Comparison of ENCODE assay signal across 19 cellular contexts in genomic region chr14:103201801-103202200, GRCh38.
DNase-seq lines count a peak whose midpoint lies in the region; ATAC-seq, FAIRE-seq and TF ChIP-seq lines count a peak whose summit lies in the region.
"Had no signal": no experiment of that assay in that cellular context is flagged by ENCODE, and none has a peak within 500 bp of the region (broad histone marks: within the 10 kb centered on the region; RNA-seq: fewer than 3 reads in every experiment).

No MANE protein-coding gene starts in this region.

- H3K4me1 Mint-ChIP-seq in mesothelial cell of epicardium: peaks cover 11% of the 10 kb centered on the region
- H3K4me1 Mint-ChIP-seq in stimulated activated effector memory CD8-positive, alpha-beta T cell treated with anti-CD3 and anti-CD28 coated beads, Interleukin-12 subunit alpha, Interleukin-12 subunit beta, amount 100 ng/mL, for 72 hours: no peaks in the 10 kb centered on the region
- H3K4me1 Mint-ChIP-seq: B cell; CD4-positive, CD25-positive, alpha-beta regulatory T cell; CD8-positive, alpha-beta memory T cell; GM23338 had no signal

- H4K20me1 ChIP-seq in GM23248 (ENCODE audit: insufficient read depth) (no peaks in the 10 kb centered on the region), Karpas-422 (ENCODE audit: insufficient read depth, low read depth, low read length) (no peaks in the 10 kb centered on the region)

- H3K27ac ChIP-seq in GM23248: no peak overlapping the region
- H3K27ac ChIP-seq in Karpas-422 (ENCODE audit: low read length): no peak overlapping the region
- peak overlapping the region in 1 of 2 donors; percentile 64 for H3K27ac ChIP-seq in testis

- H3K36me3 ChIP-seq in GM23248 (ENCODE audit: low read depth) (no peaks in the 10 kb centered on the region), Karpas-422 (ENCODE audit: insufficient read depth, low read length) (no peaks in the 10 kb centered on the region; the same call in 1 of the 2 replicates), testis (ENCODE audit: low read depth, missing control alignments) (no peaks in the 10 kb centered on the region)

- no peak for FAIRE-seq in GM12891 (lab: Jason Lieb, UNC)
- FAIRE-seq: D721Med, G401.6, H54, HTR-8/SVneo had no signal

- H3F3A ChIP-seq in GM23248 (ENCODE audit: insufficient read depth): peaks cover 49% of the 10 kb centered on the region

- peak overlapping the region; percentile 64 for H3K27ac Mint-ChIP-seq in mesothelial cell of epicardium
- no peak overlapping the region for H3K27ac Mint-ChIP-seq in stimulated activated effector memory CD8-positive, alpha-beta T cell treated with anti-CD3 and anti-CD28 coated beads, Interleukin-12 subunit alpha, Interleukin-12 subunit beta, amount 100 ng/mL, for 72 hours
- H3K27ac Mint-ChIP-seq: B cell; CD4-positive, CD25-positive, alpha-beta regulatory T cell; GM23338 had no signal

- H3K9ac ChIP-seq in GM23248 (no peak overlapping the region), Karpas-422 (ENCODE audit: low read length) (no peak overlapping the region)

- H3K9me2 ChIP-seq in GM23248 (ENCODE audit: insufficient read depth): no peaks in the 10 kb centered on the region
- H3K9me2 ChIP-seq in Karpas-422 (replicated peaks; ENCODE audit: insufficient read depth, low read length): no peaks in the 10 kb centered on the region

- TF ChIP-seq CTCF in mesothelial cell of epicardium (IDR thresholded peaks at IDR 0.05; ENCODE audit: unreplicated experiment) (no peak), testis (IDR thresholded peaks at IDR 0.05) (no peak)

- H3K4me3 Mint-ChIP-seq in mesothelial cell of epicardium: no peak overlapping the region
- no peak overlapping the region for H3K4me3 Mint-ChIP-seq in stimulated activated effector memory CD8-positive, alpha-beta T cell treated with anti-CD3 and anti-CD28 coated beads, Interleukin-12 subunit alpha, Interleukin-12 subunit beta, amount 100 ng/mL, for 72 hours
- H3K4me3 Mint-ChIP-seq: B cell; CD4-positive, CD25-positive, alpha-beta regulatory T cell; CD8-positive, alpha-beta memory T cell; GM23338 had no signal

- no peak for ATAC-seq in GM21786 (IDR thresholded peaks at IDR 0.05; ENCODE audit: unreplicated experiment)
- ATAC-seq in stimulated activated effector memory CD8-positive, alpha-beta T cell treated with anti-CD3 and anti-CD28 coated beads, Interleukin-12 subunit alpha, Interleukin-12 subunit beta, amount 100 ng/mL, for 72 hours: no peak
- ATAC-seq: GM23338 had no signal

- H3K9me3 ChIP-seq in GM23248 (ENCODE audit: low read depth) (no peaks in the 10 kb centered on the region), Karpas-422 (ENCODE audit: low read length) (peaks cover 33% of the 10 kb centered on the region), testis (no peaks in the 10 kb centered on the region)

- in situ Hi-C loops in GM23248 (cut with MboI): no loop called here

- H3K36me3 Mint-ChIP-seq in mesothelial cell of epicardium: peaks cover 3% of the 10 kb centered on the region
- no peaks in the 10 kb centered on the region for H3K36me3 Mint-ChIP-seq in stimulated activated effector memory CD8-positive, alpha-beta T cell treated with anti-CD3 and anti-CD28 coated beads, Interleukin-12 subunit alpha, Interleukin-12 subunit beta, amount 100 ng/mL, for 72 hours

- 34 to 36% methylated on average over 6 of the region's 6 CpGs for WGBS in GM23248 (ENCODE audit: low coverage in 1 of 2, low lambda C conversion rate in 2 of 2, missing lambda C conversion rate in 2 of 2), 2 experiments
- 51 to 62% methylated on average over 6 of the region's 6 CpGs for WGBS in testis, 2 donors

- H2AFZ ChIP-seq in GM23248: no peak overlapping the region
- no peak overlapping the region for H2AFZ ChIP-seq in Karpas-422 (ENCODE audit: low read length)
- H2AFZ ChIP-seq: GM23338 had no signal

- H3K27me3 ChIP-seq in GM23248 (replicated peaks; ENCODE audit: insufficient read depth) (no peaks in the 10 kb centered on the region), Karpas-422 (ENCODE audit: low read length) (peaks cover 6% of the 10 kb centered on the region; the same call in 1 of the 2 replicates), testis (no peaks in the 10 kb centered on the region)

- peak; percentile 20 for DNase-seq in GM23248
- DNase-seq in Karpas-422: no peak
- DNase-seq in mesothelial cell of epicardium (ENCODE audit: low spot score in 2 of 2, unreplicated experiment in 2 of 2): no peak
- peak; percentile 23 for DNase-seq in testis
- DNase-seq in stimulated activated effector memory CD8-positive, alpha-beta T cell treated with anti-CD3 and anti-CD28 coated beads, Interleukin-12 subunit alpha, Interleukin-12 subunit beta, amount 100 ng/mL, for 72 hours (ENCODE audit: low spot score in 2 of 2): no peak
- DNase-seq in GM12891 (ENCODE audit: insufficient read length, low spot score): no peak
- DNase-seq: C1 segment of cervical spinal cord; Caco-2; CD4-positive, CD25-positive, alpha-beta regulatory T cell; CD8-positive, alpha-beta memory T cell; HCEC 1CT; KBM-7 had no signal

- H3K4me2 ChIP-seq in GM23248 (ENCODE audit: unreplicated experiment): no peak overlapping the region
- peak overlapping the region; percentile 19 for H3K4me2 ChIP-seq in Karpas-422 (ENCODE audit: low read depth, low read length, poor library complexity, severe bottlenecking)
- H3K4me2 ChIP-seq: GM23338 had no signal

- H3K4me3 ChIP-seq in GM23248 (no peak overlapping the region), Karpas-422 (ENCODE audit: low read length) (no peak overlapping the region), testis (no peak overlapping the region)
- H3K4me3 ChIP-seq: GM23338 had no signal

- TF ChIP-seq POLR2A in testis (IDR thresholded peaks at IDR 0.05) (no peak), GM12891 (IDR thresholded peaks at IDR 0.05; ENCODE audit: low read depth, low read length) (no peak)

- H3K27me3 Mint-ChIP-seq in mesothelial cell of epicardium (ENCODE audit: low read depth): peaks cover 3% of the 10 kb centered on the region

- H3K79me2 ChIP-seq in GM23248 (ENCODE audit: insufficient read depth): peaks cover 31% of the 10 kb centered on the region
- H3K79me2 ChIP-seq in Karpas-422 (ENCODE audit: low read length): no peaks in the 10 kb centered on the region

- H3K9me3 Mint-ChIP-seq in mesothelial cell of epicardium: peaks cover 24% of the 10 kb centered on the region
- peaks cover 10% of the 10 kb centered on the region for H3K9me3 Mint-ChIP-seq in stimulated activated effector memory CD8-positive, alpha-beta T cell treated with anti-CD3 and anti-CD28 coated beads, Interleukin-12 subunit alpha, Interleukin-12 subunit beta, amount 100 ng/mL, for 72 hours

- intact Hi-C loops in testis (cut with DNase I; ENCODE audit: low total_unique reads): no loop called here

- H3K4me1 ChIP-seq in GM23248 (ENCODE audit: insufficient read depth) (peaks cover 40% of the 10 kb centered on the region), Karpas-422 (ENCODE audit: low read length) (peaks cover 17% of the 10 kb centered on the region), testis (peaks cover 23% of the 10 kb centered on the region)
- H3K4me1 ChIP-seq: Caco-2 had no signal

TF ChIP-seq in GM12891, 5 proteins besides CTCF, POLR2A, EP300 and RAD21:
- no peak for TF ChIP-seq PAX5 (IDR thresholded peaks at IDR 0.05; ENCODE audit: insufficient read depth, low read length, severe bottlenecking)
- TF ChIP-seq POU2F2 (IDR thresholded peaks at IDR 0.05; ENCODE audit: low read depth, low read length): no peak
- TF ChIP-seq POLR2AphosphoS5 (IDR thresholded peaks at IDR 0.05; ENCODE audit: low read depth, low read length): no peak
- no peak for TF ChIP-seq SPI1 (IDR thresholded peaks at IDR 0.05; ENCODE audit: low read depth, low read length)
- no peak for TF ChIP-seq TAF1 (IDR thresholded peaks at IDR 0.05; ENCODE audit: low read depth, low read length)

Comparison
In these comparisons a context has a peak if more than half of its experiments do, and no peak if none do; other contexts are left out.
1. DNase-seq: peak in GM23248 (single experiment) and testis (single experiment); none in Karpas-422 (single experiment), mesothelial cell of epicardium (0 of 2), stimulated activated effector memory CD8-positive, alpha-beta T cell treated with anti-CD3 and anti-CD28 coated beads, Interleukin-12 subunit alpha, Interleukin-12 subunit beta, amount 100 ng/mL, for 72 hours (0 of 2) and GM12891 (single experiment).